In genomic region chr1:229812693-229813092, GRCh38 we compare ENCODE assay signal across 25 cellular contexts.
"Had no signal": no experiment of that assay in that cellular context is flagged by ENCODE, and none has a peak within 500 bp of the region (broad histone marks: within the 10 kb centered on the region; RNA-seq: fewer than 3 reads in every experiment).

No MANE protein-coding gene starts in this region.

- H3K27me3 ChIP-seq: esophagus muscularis mucosa, gastroesophageal sphincter, hepatocyte had no signal

- H3K4me1 ChIP-seq: esophagus muscularis mucosa, foreskin keratinocyte, gastroesophageal sphincter, heart left ventricle, lower lobe of right lung had no signal

- FAIRE-seq: colon, frontal cortex, kidney had no signal

- H3K4me3 ChIP-seq: coronary artery, dorsolateral prefrontal cortex, esophagus muscularis mucosa, gastroesophageal sphincter, heart left ventricle, hepatocyte, lower lobe of right lung, mucosa of descending colon had no signal

- H3K4me2 ChIP-seq: hepatocyte had no signal

- H3K27ac Mint-ChIP-seq: immature natural killer cell, mesothelial cell of epicardium, naive B cell had no signal

- H3K4me1 Mint-ChIP-seq: immature natural killer cell, mesothelial cell of epicardium had no signal

- H3K27ac ChIP-seq: coronary artery, dorsolateral prefrontal cortex, esophagus muscularis mucosa, foreskin keratinocyte, gastroesophageal sphincter, heart left ventricle, hepatocyte, lower lobe of right lung had no signal

- H3K36me3 ChIP-seq: esophagus muscularis mucosa, gastroesophageal sphincter, heart left ventricle, lower lobe of right lung had no signal

- H2AFZ ChIP-seq: hepatocyte had no signal

- H3K4me3 Mint-ChIP-seq: immature natural killer cell, mesothelial cell of epicardium, naive B cell had no signal

- H3K36me3 Mint-ChIP-seq: mesothelial cell of epicardium had no signal

- ATAC-seq: foreskin keratinocyte, gastroesophageal sphincter, heart left ventricle, left colon, left lobe of liver, left ventricle myocardium superior, lower lobe of right lung, mucosa of descending colon had no signal

- H3K79me2 ChIP-seq: hepatocyte had no signal

- DNase-seq: dermis blood vessel endothelial cell; dorsolateral prefrontal cortex; effector CD4-positive, alpha-beta T cell; effector memory CD4-positive, alpha-beta T cell; foreskin keratinocyte; heart left ventricle; hypothalamus; immature natural killer cell; islet precursor cell; kidney; kidney glomerular epithelial cell; left colon; left ventricle myocardium superior; lower lobe of right lung; mesenchymal stem cell; mucosa of descending colon; naive B cell had no signal
